ENCODE assay signal across 24 cellular contexts in the genomic region with DNA sequence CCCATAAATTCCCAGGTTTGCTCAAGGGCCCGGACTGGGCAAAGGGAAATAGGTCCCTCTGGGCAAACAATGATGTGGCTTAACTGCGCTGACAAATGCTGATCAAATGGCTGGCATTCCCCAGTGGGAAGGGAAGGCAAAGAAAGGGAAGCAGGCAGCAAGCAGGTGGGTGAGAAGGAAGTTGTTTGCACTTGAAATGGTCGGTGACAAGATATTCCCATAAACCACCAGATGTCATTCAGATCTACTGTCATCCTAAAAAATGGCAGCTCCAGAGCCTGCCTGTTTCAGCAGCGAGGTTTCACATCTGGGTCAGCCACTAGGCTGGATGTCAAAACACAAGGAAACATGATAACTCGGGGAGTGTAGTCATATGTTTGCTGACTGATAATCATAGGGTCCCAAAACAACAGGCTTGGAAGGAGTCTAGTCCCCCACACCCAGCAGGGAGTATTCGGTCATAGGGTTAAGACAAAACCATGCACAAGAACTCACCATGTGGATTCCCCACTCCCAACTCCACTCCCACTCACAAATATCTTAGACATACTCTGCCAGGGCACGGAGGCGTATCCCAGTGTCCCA. TPM values are rescaled to one million over a fixed set of nuclear protein-coding genes. Genes with fewer than 3 reads are reported as not detected.
DNase-seq lines count a peak whose midpoint lies in the region; ATAC-seq and TF ChIP-seq lines count a peak whose summit lies in the region.
"Had no signal": no experiment of that assay in that cellular context is flagged by ENCODE, and none has a peak within 500 bp of the region (broad histone marks: within the 10 kb centered on the region; RNA-seq: fewer than 3 reads in every experiment).

No MANE protein-coding gene starts in this region.

- DNase-seq in Right ventricle myocardium inferior (ENCODE audit: missing footprints) = no peak
- DNase-seq in left ventricle myocardium inferior = no peak
- DNase-seq in OCI-M1 (lab: John Stamatoyannopoulos, UW) = peak; percentile 35
- peak; percentile 13 for DNase-seq in myocyte (ENCODE audit: low read depth)
- no peak for DNase-seq in H4 (ENCODE audit: low spot score)
- no peak for DNase-seq in smooth muscle cell (lab: John Stamatoyannopoulos, UW; ENCODE audit: unreplicated experiment)
- no peak for DNase-seq in activated CD4-positive, alpha-beta T cell treated with anti-CD3 and anti-CD28 coated beads, Interleukin-2, amount 50 U/mL, for 1 hour
- DNase-seq: ACHN; activated CD8-positive, alpha-beta memory T cell treated with anti-CD3 and anti-CD28 coated beads, Interleukin-2, amount 50 U/mL, for 4 hours; activated naive CD8-positive, alpha-beta T cell treated with anti-CD3 and anti-CD28 coated beads, Interleukin-2, amount 10 ng/mL, durations not matched to agents 7 days and 5 days; C1 segment of cervical spinal cord; KG1; left colon; NCI-H2029; NCI-H524 treated with DMSO at 0.1 percent for 48 hours; occipital lobe; retina; SIG-M5; stimulated activated CD4-positive, alpha-beta T cell treated with anti-CD3 and anti-CD28 coated beads, Interleukin-12 subunit alpha, Interleukin-12 subunit beta, amount 100 ng/mL, for 4 hours; T-cell; uterus had no signal

- WGBS in smooth muscle cell (ENCODE audit: low lambda C conversion rate) = 92% methylated on average over 8 of the region's 8 CpGs

- H3K9me3 ChIP-seq in left ventricle myocardium inferior (replicated peaks) (no peaks in the 10 kb centered on the region), subcutaneous abdominal adipose tissue (ENCODE audit: control insufficient read depth in 5 of 5, low read length in 5 of 5) (no peaks in the 10 kb centered on the region), smooth muscle cell (replicated peaks; ENCODE audit: low read depth) (no peaks in the 10 kb centered on the region)
- H3K9me3 ChIP-seq: suprapubic skin, uterus had no signal

- H3K36me3 ChIP-seq in left ventricle myocardium inferior (no peaks in the 10 kb centered on the region), subcutaneous abdominal adipose tissue (ENCODE audit: control insufficient read depth in 5 of 5, insufficient read depth in 5 of 5, low read length in 5 of 5) (no peaks in the 10 kb centered on the region), smooth muscle cell (ENCODE audit: low read depth) (no peaks in the 10 kb centered on the region)
- H3K36me3 ChIP-seq: suprapubic skin, uterus had no signal

- TF ChIP-seq CTCF in left ventricle myocardium inferior (IDR thresholded peaks at IDR 0.05; ENCODE audit: borderline replicate concordance) (no peak), smooth muscle cell (IDR thresholded peaks at IDR 0.05; ENCODE audit: borderline replicate concordance, insufficient read depth, poor library complexity, severe bottlenecking) (no peak)

- H3K27ac ChIP-seq in left ventricle myocardium inferior (replicated peaks) (no peak overlapping the region), subcutaneous abdominal adipose tissue (ENCODE audit: low read depth, low read length) (peak overlapping the region; percentile 3), smooth muscle cell (ENCODE audit: low read depth) (no peak overlapping the region)
- H3K27ac ChIP-seq: suprapubic skin, uterus, VCaP had no signal

- H3K4me1 ChIP-seq in left ventricle myocardium inferior (peaks cover 32% of the 10 kb centered on the region), subcutaneous abdominal adipose tissue (ENCODE audit: control insufficient read depth in 5 of 5, insufficient read depth in 5 of 5, low read length in 5 of 5) (peaks cover 4 to 26% (median 18%) of the 10 kb centered on the region in 5 donors), smooth muscle cell (ENCODE audit: low read depth) (peaks cover 11% of the 10 kb centered on the region)

- intact Hi-C loops in Right ventricle myocardium inferior (cut with DNase I) = no loop called here
- intact Hi-C loops in left ventricle myocardium inferior (cut with micrococcal nuclease) = no loop called here

- no peak overlapping the region for H3K4me2 ChIP-seq in smooth muscle cell

- H3F3A ChIP-seq in smooth muscle cell (ENCODE audit: low read depth) = peaks cover 5% of the 10 kb centered on the region

- H3K9ac ChIP-seq in subcutaneous abdominal adipose tissue (ENCODE audit: low read length in 5 of 5) (no peak overlapping the region), smooth muscle cell (ENCODE audit: low read depth) (no peak overlapping the region)

- H3K27me3 ChIP-seq in left ventricle myocardium inferior (ENCODE audit: low read depth) = no peaks in the 10 kb centered on the region
- H3K27me3 ChIP-seq in subcutaneous abdominal adipose tissue (ENCODE audit: control insufficient read depth in 5 of 5, insufficient read depth in 4 of 5, low read length in 5 of 5) = no peaks in the 10 kb centered on the region
- no peaks in the 10 kb centered on the region for H3K27me3 ChIP-seq in smooth muscle cell (ENCODE audit: low read depth)
- H3K27me3 ChIP-seq: suprapubic skin, uterus had no signal

- no peaks in the 10 kb centered on the region for H4K20me1 ChIP-seq in smooth muscle cell (ENCODE audit: low read depth)

- peak; percentile 20 for ATAC-seq in Right ventricle myocardium inferior
- ATAC-seq: left colon, T-cell had no signal

- H3K4me3 ChIP-seq in left ventricle myocardium inferior (no peak overlapping the region), subcutaneous abdominal adipose tissue (ENCODE audit: low read depth in 1 of 5, low read length in 5 of 5) (no peak overlapping the region), smooth muscle cell (no peak overlapping the region)
- H3K4me3 ChIP-seq: suprapubic skin, uterus had no signal

- H3K79me2 ChIP-seq in smooth muscle cell (ENCODE audit: low read depth) = no peaks in the 10 kb centered on the region

- H2AFZ ChIP-seq in smooth muscle cell (ENCODE audit: low read depth) = no peak overlapping the region

RNA-seq across cellular contexts. Expression of a gene that starts 37.9 kb away (rescaled TPM):
- 7.4 TPM for total RNA-seq in Right ventricle myocardium inferior
- 7.8 TPM for total RNA-seq in left ventricle myocardium inferior
- total RNA-seq in myocyte = 7.3 and 11.1 TPM in 2 replicates
- 3.8 TPM for polyA plus RNA-seq in myocyte (2012)
- 8.4 and 13.4 TPM in 2 replicates for total RNA-seq in H4 (2014; rRNA removed; shearing (Covaris generic))
- total RNA-seq in smooth muscle cell = 14.7 and 15.9 TPM in 2 replicates
- polyA plus RNA-seq in smooth muscle cell = 5.4 and 6.6 TPM in 2 replicates

Comparison
In these comparisons a context has a peak if more than half of its experiments do, and no peak if none do; other contexts are left out.
1. DNase-seq: peak in OCI-M1 (single experiment) and myocyte (single experiment); none in Right ventricle myocardium inferior (single experiment), left ventricle myocardium inferior (single experiment), H4 (single experiment), smooth muscle cell (single experiment) and activated CD4-positive, alpha-beta T cell treated with anti-CD3 and anti-CD28 coated beads, Interleukin-2, amount 50 U/mL, for 1 hour (single experiment).